Comparison of ENCODE assay signal across 25 cellular contexts in genomic region chr15:41575282-41575681, GRCh38. TPM values are rescaled to one million over a fixed set of nuclear protein-coding genes. Genes with fewer than 3 reads are reported as not detected.
DNase-seq lines count a peak whose midpoint lies in the region; ATAC-seq, FAIRE-seq and TF ChIP-seq lines count a peak whose summit lies in the region.
"Had no signal": no experiment of that assay in that cellular context is flagged by ENCODE, and none has a peak within 500 bp of the region (broad histone marks: within the 10 kb centered on the region; RNA-seq: fewer than 3 reads in every experiment).

No MANE protein-coding gene starts in this region.

- TF ChIP-seq RAD21 in HepG2 (CRISPR knock-in tag; IDR thresholded peaks at IDR 0.05), result no peak

- H3K27me3 ChIP-seq in HepG2 (ENCODE audit: control insufficient read depth in 1 of 2, insufficient read depth in 2 of 2, low read length in 2 of 2), result no peaks in the 10 kb centered on the region; a peak in 1 of 5 replicates
- H3K27me3 ChIP-seq in right lobe of liver, result no peaks in the 10 kb centered on the region
- H3K27me3 ChIP-seq in osteoblast (ENCODE audit: insufficient read depth, low read length), result no peaks in the 10 kb centered on the region
- no peaks in the 10 kb centered on the region for H3K27me3 ChIP-seq in aorta (ENCODE audit: control insufficient read depth in 1 of 2, insufficient read depth in 2 of 2, low read length in 1 of 2)
- H3K27me3 ChIP-seq: SJSA1 had no signal

- intact Hi-C loops in HepG2 (cut with micrococcal nuclease; ENCODE audit: unreplicated experiment), result no loop called here
- intact Hi-C loops in right lobe of liver (cut with DNase I), result no loop called here
- intact Hi-C loops in aorta (cut with DNase I), result no loop called here

- no peak for TF ChIP-seq EP300 in HepG2 (IDR thresholded peaks at IDR 0.05; ENCODE audit: low read depth in 2 of 2, low read length in 2 of 2)
- no peak for TF ChIP-seq EP300 in HepG2 (CRISPR knock-in tag; IDR thresholded peaks at IDR 0.05; ENCODE audit: borderline replicate concordance)

- ATAC-seq in HepG2 (no peak), right lobe of liver (no peak), aorta (ENCODE audit: low FRiP score) (no peak)
- ATAC-seq: CD8-positive, alpha-beta T cell; HCT116 had no signal

- H3K36me3 ChIP-seq in HepG2 (replicated peaks in 1 of 2; ENCODE audit: control insufficient read depth in 1 of 2, insufficient read depth in 2 of 2, low read length in 2 of 2), result peaks cover 28 to 35% of the 10 kb centered on the region in 2 experiments
- no peaks in the 10 kb centered on the region for H3K36me3 ChIP-seq in right lobe of liver
- no peaks in the 10 kb centered on the region for H3K36me3 ChIP-seq in osteoblast (ENCODE audit: insufficient read depth, low read length)
- H3K36me3 ChIP-seq in aorta (ENCODE audit: control insufficient read depth in 1 of 2, insufficient read depth in 2 of 2, low read length in 1 of 2), result no peaks in the 10 kb centered on the region

- no peak overlapping the region for H3K27ac ChIP-seq in HepG2 (ENCODE audit: extremely low read length, insufficient read depth, low read length)
- no peak overlapping the region for H3K27ac ChIP-seq in right lobe of liver
- H3K27ac ChIP-seq in osteoblast (ENCODE audit: low read depth, low read length), result no peak overlapping the region
- no peak overlapping the region for H3K27ac ChIP-seq in aorta (ENCODE audit: low read depth in 1 of 2, low read length in 2 of 2)
- H3K27ac ChIP-seq: C4-2B, HL-60, SJSA1 had no signal

- H3K4me3 ChIP-seq in HepG2 (replicated peaks in 1 of 3; ENCODE audit: insufficient read depth in 1 of 3, low read depth in 2 of 3, low read length in 3 of 3), result no peak overlapping the region
- H3K4me3 ChIP-seq in right lobe of liver, result no peak overlapping the region
- no peak overlapping the region for H3K4me3 ChIP-seq in osteoblast (ENCODE audit: insufficient read depth, low read length)
- H3K4me3 ChIP-seq in aorta (ENCODE audit: low read length in 2 of 2), result no peak overlapping the region
- H3K4me3 ChIP-seq: SJSA1 had no signal

- no peak for DNase-seq in HepG2 (ENCODE audit: low spot score)
- DNase-seq in right lobe of liver, result no peak
- peak; percentile 8 for DNase-seq in cerebellar cortex (ENCODE audit: low spot score)
- peak; percentile 35 for DNase-seq in osteoblast (ENCODE audit: insufficient read length, low spot score, missing footprints)
- no peak for DNase-seq in activated CD8-positive, alpha-beta memory T cell treated with anti-CD3 and anti-CD28 coated beads, Interleukin-2, amount 50 U/mL, for 4 hours
- no peak for DNase-seq in aorta
- no peak for DNase-seq in C1 segment of cervical spinal cord (lab: John Stamatoyannopoulos, UW)
- DNase-seq: Caco-2; CD8-positive, alpha-beta T cell; DMS 273 treated with DMSO at 0.1 percent for 48 hours; DND-41; Karpas-422; NCI-H1092; NCI-H1417 treated with DMSO at 0.1 percent for 48 hours; NCI-H187; NCI-H2081 treated with DMSO at 0.1 percent for 48 hours; NCI-H2171 treated with DMSO at 0.1 percent for 48 hours; NCI-H345; NCI-H510A treated with DMSO at 0.1 percent for 48 hours had no signal

- CTCF ChIA-PET in HepG2 (lab: Yijun Ruan, JAX; ENCODE audit: low intra/inter-chr PET ratio, low total read pairs), result no interaction called here

- POLR2A ChIA-PET in HepG2 (lab: Yijun Ruan, JAX), result interaction anchor here (1.8 to 2.5 kb wide), 2 partner anchors 13 to 17 kb away, joined by 4 to 9 read pairs; no protein-coding TSS in a partner anchor

- TF ChIP-seq POLR2A in HepG2 (IDR thresholded peaks at IDR 0.05; ENCODE audit: insufficient read depth in 1 of 2, low read depth in 2 of 2, low read length in 2 of 2) (no peak), right lobe of liver (IDR thresholded peaks at IDR 0.05) (no peak)

- H3K79me2 ChIP-seq in HepG2 (ENCODE audit: insufficient read depth, low read length) (no peaks in the 10 kb centered on the region), osteoblast (ENCODE audit: insufficient read depth, low read length) (no peaks in the 10 kb centered on the region)

- H3K4me1 ChIP-seq in HepG2 (ENCODE audit: insufficient read depth, low read length) (peaks cover 26% of the 10 kb centered on the region; the same call in 1 of the 2 replicates), right lobe of liver (no peaks in the 10 kb centered on the region), osteoblast (ENCODE audit: insufficient read depth, low read length) (no peaks in the 10 kb centered on the region), aorta (ENCODE audit: control insufficient read depth in 1 of 2, insufficient read depth in 2 of 2, low read length in 2 of 2) (no peaks in the 10 kb centered on the region)
- H3K4me1 ChIP-seq: Caco-2, SJSA1 had no signal

- H3K9me3 ChIP-seq in HepG2 (ENCODE audit: low read length) (no peaks in the 10 kb centered on the region), right lobe of liver (no peaks in the 10 kb centered on the region), osteoblast (ENCODE audit: low read depth, low read length) (no peaks in the 10 kb centered on the region), aorta (ENCODE audit: control insufficient read depth, low read length) (no peaks in the 10 kb centered on the region)
- H3K9me3 ChIP-seq: Caco-2, SJSA1 had no signal

- in situ Hi-C loops in HepG2 (cut with HindIII; ENCODE audit: extremely low pct_ligation_motif_present, low pct_unique_long_range_greater_than_20kb), result no loop called here

- no peak overlapping the region for H3K4me2 ChIP-seq in HepG2 (ENCODE audit: low read depth, low read length)
- no peak overlapping the region for H3K4me2 ChIP-seq in osteoblast (ENCODE audit: insufficient read depth, low read length)

- no peak overlapping the region for H3K9ac ChIP-seq in HepG2 (ENCODE audit: insufficient read depth, low read depth, low read length)

- no CpG with 5 or more reads among the region's 6 CpGs for WGBS in HepG2 (ENCODE audit: low lambda C conversion rate)
- WGBS in right lobe of liver (ENCODE audit: insufficient coverage, low coverage, low lambda C conversion rate, missing lambda C conversion rate), result 80% methylated on average over 1 of the region's 6 CpGs
- 56 to 59% methylated on average over 6 of the region's 6 CpGs for WGBS in aorta, 2 donors

- no peak for TF ChIP-seq CTCF in HepG2 (CRISPR knock-in tag; IDR thresholded peaks at IDR 0.05)
- no peak for TF ChIP-seq CTCF in right lobe of liver (IDR thresholded peaks at IDR 0.05)
- no peak for TF ChIP-seq CTCF in osteoblast (IDR thresholded peaks at IDR 0.05; ENCODE audit: extremely low read depth, low read depth, low read length)

- H2AFZ ChIP-seq in HepG2 (ENCODE audit: low read length) (no peak overlapping the region), osteoblast (ENCODE audit: low read length) (no peak overlapping the region)

- FAIRE-seq in HepG2 (lab: Jason Lieb, UNC), result no peak
- FAIRE-seq: GM12892, RCC 7860 had no signal

- H4K20me1 ChIP-seq in HepG2 (ENCODE audit: insufficient read depth, low read length) (no peaks in the 10 kb centered on the region), osteoblast (ENCODE audit: insufficient read depth, low read length) (no peaks in the 10 kb centered on the region)

- no TSS peak for BruUV-seq in HepG2 (replicated peaks; lab: Mats Ljungman, UMichigan)

RNA-seq across cellular contexts. Expression of gene TYRO3, which starts 16.3 kb away (rescaled TPM):
- total RNA-seq in HepG2 (2016; rRNA removed; fragmentation: Illumina TruSeq; extraction: Trizol) (12.4 and 24.0 TPM in 2 replicates), right lobe of liver (1 to 10 TPM; 1.1 to 2.9 (median 1.8) TPM), osteoblast (6.2 and 6.8 TPM in 2 replicates), aorta (1 to 10 TPM; 6.0 to 9.8 TPM)
- 8.5 and 10.2 TPM in 2 replicates for total RNA-seq in HepG2 (2016; cell fraction: cytosol; rRNA removed; fragmentation: Illumina TruSeq; extraction: Trizol; ENCODE audit: low read depth)
- 12.7 and 22.1 TPM in 2 replicates for total RNA-seq in HepG2 (2016; cell fraction: insoluble cytoplasmic fraction; rRNA removed; fragmentation: Illumina TruSeq; extraction: Trizol)
- total RNA-seq in HepG2 (2016; cell fraction: membrane; rRNA removed; fragmentation: Illumina TruSeq; extraction: Trizol), result 13.7 and 17.0 TPM in 2 replicates
- total RNA-seq in HepG2 (2016; cell fraction: nucleus; rRNA removed; fragmentation: Illumina TruSeq; extraction: Trizol), result 16.6 and 22.9 TPM in 2 replicates
- polyA plus RNA-seq in HepG2 (2011; rRNA removed) (43.6 and 48.0 TPM in 2 replicates), aorta (1 to 10 TPM; 3.4 to 4.5 TPM)
- polyA plus RNA-seq in HepG2 (2011; cell fraction: cytosol; rRNA removed), result 34.1 and 42.7 TPM in 2 replicates
- polyA plus RNA-seq in HepG2 (2011; cell fraction: nucleus; rRNA removed), result 45.0 and 51.9 TPM in 2 replicates
- 24.1 and 31.2 TPM in 2 replicates for polyA plus RNA-seq in HepG2 (2012)
- 3.8 and 5.0 TPM in 2 replicates for polyA plus RNA-seq in HepG2 (2016; cell fraction: cytosol; fragmentation: Illumina TruSeq; extraction: Trizol; ENCODE audit: low read depth)
- polyA plus RNA-seq in HepG2 (2016; cell fraction: insoluble cytoplasmic fraction; fragmentation: Illumina TruSeq; extraction: Trizol; ENCODE audit: low read depth), result 9.1 and 11.5 TPM in 2 replicates
- polyA plus RNA-seq in HepG2 (2016; cell fraction: membrane; fragmentation: Illumina TruSeq; extraction: Trizol; ENCODE audit: low read depth), result 8.9 and 12.0 TPM in 2 replicates
- polyA plus RNA-seq in HepG2 (2016; cell fraction: nucleus; fragmentation: Illumina TruSeq; extraction: Trizol; ENCODE audit: insufficient read depth, low read depth), result 23.9 and 24.2 TPM in 2 replicates
- 189 and 236 TPM in 2 replicates for polyA minus RNA-seq in HepG2 (2011; rRNA and poly(A)+ RNA removed; ENCODE audit: low replicate concordance)
- 48.4 and 49.0 TPM in 2 replicates for polyA minus RNA-seq in HepG2 (2011; cell fraction: cytosol; rRNA and poly(A)+ RNA removed)
- polyA minus RNA-seq in HepG2 (2011; cell fraction: nucleus; rRNA and poly(A)+ RNA removed), result 33.2 and 34.2 TPM in 2 replicates

RNA-seq across cellular contexts. Expression of gene RPAP1, which starts 31.2 kb away (rescaled TPM):
- total RNA-seq in HepG2 (2016; rRNA removed; fragmentation: Illumina TruSeq; extraction: Trizol) (20.6 and 28.1 TPM in 2 replicates), right lobe of liver (10 to 100 TPM; 13.9 to 20.8 (median 17.9) TPM), osteoblast (11.9 and 13.8 TPM in 2 replicates), aorta (10 to 100 TPM; 19.9 to 27.5 TPM)
- 2.9 and 4.8 TPM in 2 replicates for total RNA-seq in HepG2 (2016; cell fraction: cytosol; rRNA removed; fragmentation: Illumina TruSeq; extraction: Trizol; ENCODE audit: low read depth)
- total RNA-seq in HepG2 (2016; cell fraction: insoluble cytoplasmic fraction; rRNA removed; fragmentation: Illumina TruSeq; extraction: Trizol), result 19.4 and 24.9 TPM in 2 replicates
- 7.5 and 9.5 TPM in 2 replicates for total RNA-seq in HepG2 (2016; cell fraction: membrane; rRNA removed; fragmentation: Illumina TruSeq; extraction: Trizol)
- total RNA-seq in HepG2 (2016; cell fraction: nucleus; rRNA removed; fragmentation: Illumina TruSeq; extraction: Trizol), result 20.1 and 24.6 TPM in 2 replicates
- polyA plus RNA-seq in HepG2 (2011; rRNA removed) (15.1 and 16.2 TPM in 2 replicates), aorta (1 to 10 TPM; 7.5 to 8.6 TPM)
- polyA plus RNA-seq in HepG2 (2011; cell fraction: cytosol; rRNA removed), result 7.0 and 9.8 TPM in 2 replicates
- polyA plus RNA-seq in HepG2 (2011; cell fraction: nucleus; rRNA removed), result 56.6 and 66.8 TPM in 2 replicates
- polyA plus RNA-seq in HepG2 (2012), result 26.5 TPM in 2 replicates
- polyA plus RNA-seq in HepG2 (2016; cell fraction: cytosol; fragmentation: Illumina TruSeq; extraction: Trizol; ENCODE audit: low read depth), result 2.1 and 2.5 TPM in 2 replicates
- 15.7 and 22.2 TPM in 2 replicates for polyA plus RNA-seq in HepG2 (2016; cell fraction: insoluble cytoplasmic fraction; fragmentation: Illumina TruSeq; extraction: Trizol; ENCODE audit: low read depth)
- polyA plus RNA-seq in HepG2 (2016; cell fraction: membrane; fragmentation: Illumina TruSeq; extraction: Trizol; ENCODE audit: low read depth), result 3.5 and 5.6 TPM in 2 replicates
- 36.5 and 38.9 TPM in 2 replicates for polyA plus RNA-seq in HepG2 (2016; cell fraction: nucleus; fragmentation: Illumina TruSeq; extraction: Trizol; ENCODE audit: insufficient read depth, low read depth)
- 24.4 and 46.4 TPM in 2 replicates for polyA minus RNA-seq in HepG2 (2011; rRNA and poly(A)+ RNA removed; ENCODE audit: low replicate concordance)
- polyA minus RNA-seq in HepG2 (2011; cell fraction: cytosol; rRNA and poly(A)+ RNA removed), result 13.8 and 16.5 TPM in 2 replicates
- polyA minus RNA-seq in HepG2 (2011; cell fraction: nucleus; rRNA and poly(A)+ RNA removed), result 27.7 and 30.0 TPM in 2 replicates

Comparison
In these comparisons a context has a peak if more than half of its experiments do, and no peak if none do; other contexts are left out.
1. DNase-seq: peak in cerebellar cortex (single experiment) and osteoblast (single experiment); none in HepG2 (single experiment), right lobe of liver (0 of 3), activated CD8-positive, alpha-beta memory T cell treated with anti-CD3 and anti-CD28 coated beads, Interleukin-2, amount 50 U/mL, for 4 hours (single experiment), aorta (0 of 2) and C1 segment of cervical spinal cord (0 of 14).